8 cellular contexts compared by ENCODE assay signal in the genomic region with DNA sequence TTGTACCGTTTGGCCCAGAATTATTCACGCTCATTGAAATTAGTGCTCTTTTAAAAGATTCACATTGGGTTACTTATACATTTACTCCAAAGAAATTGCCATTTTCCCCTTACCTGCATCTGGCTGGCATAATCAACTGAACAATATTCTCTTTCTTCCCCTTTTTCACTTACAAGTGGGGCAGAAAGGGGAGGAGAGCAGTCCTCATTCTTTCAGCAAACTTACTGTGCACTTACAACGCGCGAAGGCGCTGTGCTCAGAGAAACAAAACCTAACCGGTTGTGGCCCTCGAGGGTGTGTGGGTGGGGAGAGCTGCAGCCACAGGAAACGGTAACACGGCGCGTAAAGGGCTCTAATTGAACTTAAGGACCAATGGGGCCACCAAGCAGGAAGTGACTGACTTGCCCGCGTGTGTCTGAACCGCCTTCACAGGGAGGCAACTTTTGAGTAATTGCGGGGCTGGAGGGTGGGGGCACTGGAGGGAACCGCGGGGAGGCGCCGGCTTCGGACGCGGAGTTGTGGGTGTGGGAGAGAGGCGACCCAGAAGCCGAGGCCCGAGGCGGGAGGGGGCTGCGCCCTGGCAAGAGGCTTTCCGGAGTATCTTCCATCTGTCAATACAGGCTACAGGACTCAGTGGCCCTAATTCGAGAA. TPM values are rescaled to one million over a fixed set of nuclear protein-coding genes. Genes with fewer than 3 reads are reported as not detected.
A peak's percentile ranks its signal among the peaks of the same experiment; 100 is the strongest.
DNase-seq lines count a peak whose midpoint lies in the region; ATAC-seq and TF ChIP-seq lines count a peak whose summit lies in the region.

No MANE protein-coding gene starts in this region.

- H3K4me3 ChIP-seq in AG10803 (ENCODE audit: low read length) (peak overlapping the region; percentile 68), kidney epithelial cell (ENCODE audit: low read depth, low read length) (peak overlapping the region; percentile 49)

- ATAC-seq in GM19025 (IDR thresholded peaks at IDR 0.05; ENCODE audit: low read depth, unreplicated experiment): peak; percentile 53
- peak; percentile 64 for ATAC-seq in HG03280 (IDR thresholded peaks at IDR 0.05; ENCODE audit: unreplicated experiment)

- peak; percentile 89 for DNase-seq in AG10803 (ENCODE audit: low read depth)
- DNase-seq in NCI-H345 (lab: John Stamatoyannopoulos, UW): peak; percentile 94
- DNase-seq in activated CD4-positive, CD25-positive, alpha-beta regulatory T cell (lab: John Stamatoyannopoulos, UW): peak; percentile 62 to 85 (median 82)
- peak; percentile 94 for DNase-seq in central memory CD4-positive, alpha-beta T cell
- peak; percentile 83 for DNase-seq in kidney epithelial cell (ENCODE audit: low read depth)
- DNase-seq in stimulated activated CD4-positive, alpha-beta T cell treated with anti-CD3 and anti-CD28 coated beads, Interleukin-1b, Interleukin-23, amount 100 ng/mL, for 24 hours (ENCODE audit: low read depth in 4 of 4, low spot score in 1 of 4): peak; percentile 69 to 90 (median 86)

- H3K27me3 ChIP-seq in kidney epithelial cell (ENCODE audit: control insufficient read depth, insufficient read depth, low read length): no peaks in the 10 kb centered on the region

- peak; percentile 51 for TF ChIP-seq CTCF in AG10803 (conservative IDR thresholded peaks at IDR 0.05; ENCODE audit: low read length)
- TF ChIP-seq CTCF in kidney epithelial cell (IDR thresholded peaks at IDR 0.05; ENCODE audit: insufficient read depth, low read length, poor library complexity, severe bottlenecking): peak; percentile 31

- H3K36me3 ChIP-seq in kidney epithelial cell (ENCODE audit: control insufficient read depth, insufficient read depth, low read length): no peaks in the 10 kb centered on the region

RNA-seq across cellular contexts. Expression of gene PNRC2, which starts 0.7 kb away (rescaled TPM):
- total RNA-seq in kidney epithelial cell: 95.9 and 102 TPM in 2 replicates

RNA-seq across cellular contexts. Expression of gene SRSF10, which starts 21.2 kb away (rescaled TPM):
- total RNA-seq in kidney epithelial cell: 74.3 and 83.7 TPM in 2 replicates

RNA-seq across cellular contexts. Expression of gene CNR2, which starts 45.8 kb away (rescaled TPM):
- total RNA-seq in kidney epithelial cell: not detected in 2 replicates

Comparison
In these comparisons a context has a peak if more than half of its experiments do, and no peak if none do; other contexts are left out.
1. Peak in every context shown above with its lines: DNase-seq, ATAC-seq and H3K4me3 ChIP-seq.